Comparison of ENCODE assay signal across 8 cellular contexts in the genomic region with DNA sequence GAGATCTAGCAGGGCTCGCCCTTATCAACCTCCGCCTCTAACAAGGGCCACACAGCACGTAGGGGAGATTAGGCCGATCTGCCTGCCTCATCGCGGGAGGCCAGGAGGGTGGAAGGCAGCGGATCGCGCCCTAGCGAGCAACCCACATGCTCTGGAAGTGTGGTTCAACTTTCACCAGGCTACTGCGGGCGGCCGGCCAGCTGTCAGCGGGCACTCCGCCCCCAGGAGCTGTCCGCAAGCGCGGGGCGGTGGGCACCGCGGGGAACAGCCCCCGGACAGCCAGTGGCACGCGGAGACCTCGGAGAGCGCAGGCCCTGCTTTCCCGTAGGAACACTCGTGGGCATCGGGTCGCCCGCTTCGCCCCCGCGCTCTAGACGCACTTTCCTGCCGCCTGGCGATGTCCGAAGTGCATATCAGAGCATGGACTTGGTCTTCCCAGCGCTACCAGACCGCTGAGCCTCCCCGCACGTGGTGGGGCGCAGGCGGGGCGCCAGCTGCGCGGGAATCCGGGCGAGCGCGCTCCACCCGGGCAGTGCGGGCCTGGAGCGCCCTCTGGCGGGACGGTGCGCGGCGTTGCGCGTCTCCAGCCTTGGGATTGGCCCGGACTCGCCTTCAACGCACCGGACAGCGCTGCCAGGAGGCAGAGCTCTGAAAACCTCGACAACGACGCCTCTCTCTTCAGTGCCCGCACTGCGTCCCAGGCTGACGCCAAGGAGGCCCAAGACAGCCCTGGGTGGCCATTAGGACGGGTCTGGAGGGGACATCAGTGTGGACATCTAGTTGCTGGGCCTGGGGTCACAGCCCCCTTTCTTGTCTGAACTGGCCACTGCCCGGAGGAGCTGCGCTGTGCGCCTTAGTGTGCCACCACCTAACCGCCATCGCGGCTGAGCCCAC. TPM values are rescaled to one million over a fixed set of nuclear protein-coding genes. Genes with fewer than 3 reads are reported as not detected.
DNase-seq lines count a peak whose midpoint lies in the region; ATAC-seq and TF ChIP-seq lines count a peak whose summit lies in the region.

No MANE protein-coding gene starts in this region.

- H3K27me3 ChIP-seq in MM.1S (replicated peaks; ENCODE audit: insufficient read depth, low read length), result peaks cover 36% of the 10 kb centered on the region

- H3K9ac ChIP-seq in MM.1S (ENCODE audit: low read length), result no peak overlapping the region

- peaks cover 28% of the 10 kb centered on the region for H3K4me1 Mint-ChIP-seq in activated naive CD8-positive, alpha-beta T cell (ENCODE audit: low read depth)

- intact Hi-C loops in head of caudate nucleus (cut with DNase I), result loop anchor here (10.0 kb wide), 2 partner anchors 62 to 508 kb away; partner anchors contain the start of gene GGNBP2

- no peaks in the 10 kb centered on the region for H3K9me3 ChIP-seq in MM.1S (replicated peaks; ENCODE audit: insufficient read depth, low read length)

- H3K27ac Mint-ChIP-seq in activated naive CD8-positive, alpha-beta T cell, result peak overlapping the region; percentile 72

- peak; percentile 63 for DNase-seq in MM.1S
- peak; percentile 75 for DNase-seq in SKM-1 treated with dmso at 0.1 percent for 144 hours (lab: John Stamatoyannopoulos, UW; ENCODE audit: unreplicated experiment)
- peak; percentile 59 to 93 (median 86) for DNase-seq in head of caudate nucleus
- DNase-seq in omental fat pad (ENCODE audit: low spot score), result peak; percentile 82
- DNase-seq in substantia nigra (lab: John Stamatoyannopoulos, UW), result peak in 47 of 49 donors; percentile 21 to 93 (median 68)

- H3K4me1 ChIP-seq in MM.1S (ENCODE audit: low read length), result peaks cover 4% of the 10 kb centered on the region; the same call in 1 of the 2 replicates

- no peaks in the 10 kb centered on the region for H3K36me3 ChIP-seq in MM.1S (replicated peaks; ENCODE audit: insufficient read depth, low read length)

- H3K36me3 Mint-ChIP-seq in activated naive CD8-positive, alpha-beta T cell, result peaks cover 6% of the 10 kb centered on the region

- no peaks in the 10 kb centered on the region for H3F3A ChIP-seq in MM.1S (ENCODE audit: insufficient read depth, low read length)

- H3K4me3 Mint-ChIP-seq in activated naive CD8-positive, alpha-beta T cell, result peak overlapping the region; percentile 77

- H2AFZ ChIP-seq in MM.1S (ENCODE audit: low read length), result peak overlapping the region; percentile 50; the same call in 1 of the 2 replicates

- peaks cover 10% of the 10 kb centered on the region for H3K27me3 Mint-ChIP-seq in activated naive CD8-positive, alpha-beta T cell

- no peaks in the 10 kb centered on the region for H3K9me3 Mint-ChIP-seq in activated naive CD8-positive, alpha-beta T cell (ENCODE audit: low read depth)

- no peaks in the 10 kb centered on the region for H3K9me2 ChIP-seq in MM.1S (replicated peaks; ENCODE audit: insufficient read depth, low read length)

- peaks cover 13% of the 10 kb centered on the region for H3K79me2 ChIP-seq in MM.1S (ENCODE audit: low read length)

- H4K20me1 ChIP-seq in MM.1S (ENCODE audit: insufficient read depth, low read length), result no peaks in the 10 kb centered on the region

- H3K4me2 ChIP-seq in MM.1S (ENCODE audit: low read depth, low read length), result peak overlapping the region; percentile 28; the same call in 1 of the 2 replicates

- no peak overlapping the region for H3K4me3 ChIP-seq in MM.1S (ENCODE audit: low read length)

- TF ChIP-seq CTCF in GM12874 (IDR thresholded peaks at IDR 0.05; ENCODE audit: insufficient read depth, low read depth, low read length) (peak; percentile 97), MM.1S (IDR thresholded peaks at IDR 0.05; ENCODE audit: low read length) (peak; percentile 73), omental fat pad (IDR thresholded peaks at IDR 0.05) (peak in 1 of 3 donors; percentile 58)

- no peak overlapping the region for H3K27ac ChIP-seq in MM.1S (ENCODE audit: low read length)
- H3K27ac ChIP-seq in substantia nigra (ENCODE audit: low read depth, low read length, poor library complexity, severe bottlenecking), result no peak overlapping the region

- peak; percentile 89 for ATAC-seq in omental fat pad (ENCODE audit: low FRiP score)
- no peak for ATAC-seq in GM19324 (IDR thresholded peaks at IDR 0.05; ENCODE audit: low FRiP score, unreplicated experiment)

RNA-seq across cellular contexts. Expression of gene ZNHIT3, which starts 3.6 kb away (rescaled TPM):
- 10 to 100 TPM; 19.8 to 35.2 (median 25.4) TPM for total RNA-seq in omental fat pad

RNA-seq across cellular contexts. Expression of gene MYO19, which starts 51.8 kb away (rescaled TPM):
- 100 to 1,000 TPM in 1 of 4 donors, 10 to 100 TPM in 3; 25.6 to 103 (median 39.6) TPM for total RNA-seq in omental fat pad

RNA-seq across cellular contexts. Expression of gene PIGW, which starts 51.9 kb away (rescaled TPM):
- 10 to 100 TPM in 1 of 4 donors, 1 to 10 TPM in 3; 3.8 to 15.3 (median 7.2) TPM for total RNA-seq in omental fat pad
